ENCODE assay signal across 1 cellular context in the genomic region with DNA sequence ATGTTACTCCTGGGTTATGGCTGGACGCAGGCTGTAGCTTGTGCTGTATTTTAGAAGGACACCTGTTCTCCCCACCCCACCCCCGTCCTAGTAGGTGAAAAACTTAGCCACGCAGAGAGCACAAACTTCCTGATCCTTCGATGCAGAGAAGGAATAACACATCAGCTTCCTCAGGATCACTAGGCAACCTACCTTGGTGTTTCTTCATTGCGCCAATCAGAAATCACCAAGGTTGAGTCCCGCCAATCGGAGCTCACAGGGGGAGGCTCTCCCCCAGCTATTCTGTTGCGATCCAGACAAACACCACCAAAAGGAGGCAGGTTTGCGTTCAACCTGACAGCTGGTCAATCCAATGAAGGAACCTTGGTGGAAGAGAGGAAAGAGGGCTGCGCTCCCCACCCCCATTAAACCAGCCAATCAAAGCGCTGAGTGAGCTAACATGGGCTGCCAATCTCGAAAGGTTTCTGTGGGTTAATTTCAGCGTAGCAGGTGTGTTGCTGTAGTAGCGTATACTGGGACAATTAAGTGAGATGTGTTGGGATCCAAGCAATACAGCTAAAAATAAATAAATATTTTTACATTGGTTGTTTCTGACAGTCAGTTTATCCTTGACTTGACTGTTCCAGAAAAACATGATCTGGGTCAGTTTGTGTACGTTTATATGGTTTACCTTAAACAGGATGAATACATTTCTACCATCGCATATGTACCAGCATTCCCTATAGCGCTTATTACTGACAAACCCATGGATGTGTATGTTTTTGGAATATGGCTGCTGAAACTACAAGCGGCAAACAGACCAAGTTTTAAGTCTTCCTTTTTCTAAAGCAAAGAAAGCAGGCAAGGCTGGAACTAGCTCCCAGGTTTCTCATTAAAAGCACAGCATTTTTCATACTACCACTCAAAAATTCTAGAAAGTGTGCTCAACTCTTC.
TF ChIP-seq lines count a peak whose summit lies in the region.

A gene (minus strand): TSS at position 160 of the 933 bp plus-strand sequence. CDS start 2,316 bp downstream, outside the sequence.

TF ChIP-seq in K562, 482 proteins besides CTCF, POLR2A, EP300 and RAD21 (continued from another document and continues in another):
- TF ChIP-seq, protein P1, sequence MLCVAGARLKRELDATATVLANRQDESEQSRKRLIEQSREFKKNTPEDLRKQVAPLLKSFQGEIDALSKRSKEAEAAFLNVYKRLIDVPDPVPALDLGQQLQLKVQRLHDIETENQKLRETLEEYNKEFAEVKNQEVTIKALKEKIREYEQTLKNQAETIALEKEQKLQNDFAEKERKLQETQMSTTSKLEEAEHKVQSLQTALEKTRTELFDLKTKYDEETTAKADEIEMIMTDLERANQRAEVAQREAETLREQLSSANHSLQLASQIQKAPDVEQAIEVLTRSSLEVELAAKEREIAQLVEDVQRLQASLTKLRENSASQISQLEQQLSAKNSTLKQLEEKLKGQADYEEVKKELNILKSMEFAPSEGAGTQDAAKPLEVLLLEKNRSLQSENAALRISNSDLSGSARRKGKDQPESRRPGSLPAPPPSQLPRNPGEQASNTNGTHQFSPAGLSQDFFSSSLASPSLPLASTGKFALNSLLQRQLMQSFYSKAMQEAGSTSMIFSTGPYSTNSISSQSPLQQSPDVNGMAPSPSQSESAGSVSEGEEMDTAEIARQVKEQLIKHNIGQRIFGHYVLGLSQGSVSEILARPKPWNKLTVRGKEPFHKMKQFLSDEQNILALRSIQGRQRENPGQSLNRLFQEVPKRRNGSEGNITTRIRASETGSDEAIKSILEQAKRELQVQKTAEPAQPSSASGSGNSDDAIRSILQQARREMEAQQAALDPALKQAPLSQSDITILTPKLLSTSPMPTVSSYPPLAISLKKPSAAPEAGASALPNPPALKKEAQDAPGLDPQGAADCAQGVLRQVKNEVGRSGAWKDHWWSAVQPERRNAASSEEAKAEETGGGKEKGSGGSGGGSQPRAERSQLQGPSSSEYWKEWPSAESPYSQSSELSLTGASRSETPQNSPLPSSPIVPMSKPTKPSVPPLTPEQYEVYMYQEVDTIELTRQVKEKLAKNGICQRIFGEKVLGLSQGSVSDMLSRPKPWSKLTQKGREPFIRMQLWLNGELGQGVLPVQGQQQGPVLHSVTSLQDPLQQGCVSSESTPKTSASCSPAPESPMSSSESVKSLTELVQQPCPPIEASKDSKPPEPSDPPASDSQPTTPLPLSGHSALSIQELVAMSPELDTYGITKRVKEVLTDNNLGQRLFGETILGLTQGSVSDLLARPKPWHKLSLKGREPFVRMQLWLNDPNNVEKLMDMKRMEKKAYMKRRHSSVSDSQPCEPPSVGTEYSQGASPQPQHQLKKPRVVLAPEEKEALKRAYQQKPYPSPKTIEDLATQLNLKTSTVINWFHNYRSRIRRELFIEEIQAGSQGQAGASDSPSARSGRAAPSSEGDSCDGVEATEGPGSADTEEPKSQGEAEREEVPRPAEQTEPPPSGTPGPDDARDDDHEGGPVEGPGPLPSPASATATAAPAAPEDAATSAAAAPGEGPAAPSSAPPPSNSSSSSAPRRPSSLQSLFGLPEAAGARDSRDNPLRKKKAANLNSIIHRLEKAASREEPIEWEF (CRISPR knock-in tag; IDR thresholded peaks at IDR 0.05) = no peak
- no peak for TF ChIP-seq PCBP1 (IDR thresholded peaks at IDR 0.05; ENCODE audit: low read depth, low read length, poor library complexity, severe bottlenecking)
- no peak for TF ChIP-seq TBL1XR1 (IDR thresholded peaks at IDR 0.05; ENCODE audit: low read length in 2 of 2)
- no peak for TF ChIP-seq PYGO2 (tag; IDR thresholded peaks at IDR 0.05)
- TF ChIP-seq, protein P2, sequence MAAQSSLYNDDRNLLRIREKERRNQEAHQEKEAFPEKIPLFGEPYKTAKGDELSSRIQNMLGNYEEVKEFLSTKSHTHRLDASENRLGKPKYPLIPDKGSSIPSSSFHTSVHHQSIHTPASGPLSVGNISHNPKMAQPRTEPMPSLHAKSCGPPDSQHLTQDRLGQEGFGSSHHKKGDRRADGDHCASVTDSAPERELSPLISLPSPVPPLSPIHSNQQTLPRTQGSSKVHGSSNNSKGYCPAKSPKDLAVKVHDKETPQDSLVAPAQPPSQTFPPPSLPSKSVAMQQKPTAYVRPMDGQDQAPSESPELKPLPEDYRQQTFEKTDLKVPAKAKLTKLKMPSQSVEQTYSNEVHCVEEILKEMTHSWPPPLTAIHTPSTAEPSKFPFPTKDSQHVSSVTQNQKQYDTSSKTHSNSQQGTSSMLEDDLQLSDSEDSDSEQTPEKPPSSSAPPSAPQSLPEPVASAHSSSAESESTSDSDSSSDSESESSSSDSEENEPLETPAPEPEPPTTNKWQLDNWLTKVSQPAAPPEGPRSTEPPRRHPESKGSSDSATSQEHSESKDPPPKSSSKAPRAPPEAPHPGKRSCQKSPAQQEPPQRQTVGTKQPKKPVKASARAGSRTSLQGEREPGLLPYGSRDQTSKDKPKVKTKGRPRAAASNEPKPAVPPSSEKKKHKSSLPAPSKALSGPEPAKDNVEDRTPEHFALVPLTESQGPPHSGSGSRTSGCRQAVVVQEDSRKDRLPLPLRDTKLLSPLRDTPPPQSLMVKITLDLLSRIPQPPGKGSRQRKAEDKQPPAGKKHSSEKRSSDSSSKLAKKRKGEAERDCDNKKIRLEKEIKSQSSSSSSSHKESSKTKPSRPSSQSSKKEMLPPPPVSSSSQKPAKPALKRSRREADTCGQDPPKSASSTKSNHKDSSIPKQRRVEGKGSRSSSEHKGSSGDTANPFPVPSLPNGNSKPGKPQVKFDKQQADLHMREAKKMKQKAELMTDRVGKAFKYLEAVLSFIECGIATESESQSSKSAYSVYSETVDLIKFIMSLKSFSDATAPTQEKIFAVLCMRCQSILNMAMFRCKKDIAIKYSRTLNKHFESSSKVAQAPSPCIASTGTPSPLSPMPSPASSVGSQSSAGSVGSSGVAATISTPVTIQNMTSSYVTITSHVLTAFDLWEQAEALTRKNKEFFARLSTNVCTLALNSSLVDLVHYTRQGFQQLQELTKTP (IDR thresholded peaks at IDR 0.05; ENCODE audit: low read depth in 1 of 2, partially characterized antibody in 2 of 2) = peak in 1 of 2 experiments; percentile 21
- peak; percentile 18; the same call in 1 of the 2 replicates for TF ChIP-seq RAD51 (IDR thresholded peaks at IDR 0.05; ENCODE audit: borderline replicate concordance, low read depth)
- peak; percentile 26 for TF ChIP-seq L3MBTL2 (IDR thresholded peaks at IDR 0.05)
- no peak for TF ChIP-seq ZNF165 (CRISPR knock-in tag; IDR thresholded peaks at IDR 0.05; ENCODE audit: borderline replicate concordance)
- no peak for TF ChIP-seq FOXJ3 (CRISPR knock-in tag; IDR thresholded peaks at IDR 0.05)
- TF ChIP-seq, protein P3, sequence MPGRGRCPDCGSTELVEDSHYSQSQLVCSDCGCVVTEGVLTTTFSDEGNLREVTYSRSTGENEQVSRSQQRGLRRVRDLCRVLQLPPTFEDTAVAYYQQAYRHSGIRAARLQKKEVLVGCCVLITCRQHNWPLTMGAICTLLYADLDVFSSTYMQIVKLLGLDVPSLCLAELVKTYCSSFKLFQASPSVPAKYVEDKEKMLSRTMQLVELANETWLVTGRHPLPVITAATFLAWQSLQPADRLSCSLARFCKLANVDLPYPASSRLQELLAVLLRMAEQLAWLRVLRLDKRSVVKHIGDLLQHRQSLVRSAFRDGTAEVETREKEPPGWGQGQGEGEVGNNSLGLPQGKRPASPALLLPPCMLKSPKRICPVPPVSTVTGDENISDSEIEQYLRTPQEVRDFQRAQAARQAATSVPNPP (IDR thresholded peaks at IDR 0.05; ENCODE audit: borderline replicate concordance, insufficient read depth, insufficient read length) = no peak
- TF ChIP-seq NCOA2 (IDR thresholded peaks at IDR 0.05; ENCODE audit: partially characterized antibody in 2 of 2) = no peak
- TF ChIP-seq GABPB2 (CRISPR knock-in tag; conservative IDR thresholded peaks at IDR 0.05) = no peak
- TF ChIP-seq RFX1 (IDR thresholded peaks at IDR 0.05) = peak; percentile 90
- 0 out of 2 replicates have a peak, but pooled peaks have one; percentile 56 for TF ChIP-seq FOXJ2 (tag; IDR thresholded peaks at IDR 0.05)
- TF ChIP-seq SNRNP70 (optimal IDR thresholded peaks at IDR 0.05; ENCODE audit: low read depth, low read length) = no peak
- no peak for TF ChIP-seq PTBP1 (IDR thresholded peaks at IDR 0.05; ENCODE audit: low read depth, low read length)
- TF ChIP-seq FOXM1 (IDR thresholded peaks at IDR 0.05; ENCODE audit: low read depth) = peak; percentile 76
- TF ChIP-seq FOXM1 (CRISPR knock-in tag; IDR thresholded peaks at IDR 0.05; ENCODE audit: low read depth) = no peak
- TF ChIP-seq, protein P4, sequence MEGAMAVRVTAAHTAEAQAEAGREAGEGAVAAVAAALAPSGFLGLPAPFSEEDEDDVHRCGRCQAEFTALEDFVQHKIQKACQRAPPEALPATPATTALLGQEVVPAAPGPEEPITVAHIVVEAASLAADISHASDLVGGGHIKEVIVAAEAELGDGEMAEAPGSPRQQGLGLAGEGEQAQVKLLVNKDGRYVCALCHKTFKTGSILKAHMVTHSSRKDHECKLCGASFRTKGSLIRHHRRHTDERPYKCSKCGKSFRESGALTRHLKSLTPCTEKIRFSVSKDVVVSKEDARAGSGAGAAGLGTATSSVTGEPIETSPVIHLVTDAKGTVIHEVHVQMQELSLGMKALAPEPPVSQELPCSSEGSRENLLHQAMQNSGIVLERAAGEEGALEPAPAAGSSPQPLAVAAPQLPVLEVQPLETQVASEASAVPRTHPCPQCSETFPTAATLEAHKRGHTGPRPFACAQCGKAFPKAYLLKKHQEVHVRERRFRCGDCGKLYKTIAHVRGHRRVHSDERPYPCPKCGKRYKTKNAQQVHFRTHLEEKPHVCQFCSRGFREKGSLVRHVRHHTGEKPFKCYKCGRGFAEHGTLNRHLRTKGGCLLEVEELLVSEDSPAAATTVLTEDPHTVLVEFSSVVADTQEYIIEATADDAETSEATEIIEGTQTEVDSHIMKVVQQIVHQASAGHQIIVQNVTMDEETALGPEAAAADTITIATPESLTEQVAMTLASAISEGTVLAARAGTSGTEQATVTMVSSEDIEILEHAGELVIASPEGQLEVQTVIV (CRISPR knock-in tag; IDR thresholded peaks at IDR 0.05; ENCODE audit: borderline replicate concordance) = no peak
- TF ChIP-seq, protein P5, sequence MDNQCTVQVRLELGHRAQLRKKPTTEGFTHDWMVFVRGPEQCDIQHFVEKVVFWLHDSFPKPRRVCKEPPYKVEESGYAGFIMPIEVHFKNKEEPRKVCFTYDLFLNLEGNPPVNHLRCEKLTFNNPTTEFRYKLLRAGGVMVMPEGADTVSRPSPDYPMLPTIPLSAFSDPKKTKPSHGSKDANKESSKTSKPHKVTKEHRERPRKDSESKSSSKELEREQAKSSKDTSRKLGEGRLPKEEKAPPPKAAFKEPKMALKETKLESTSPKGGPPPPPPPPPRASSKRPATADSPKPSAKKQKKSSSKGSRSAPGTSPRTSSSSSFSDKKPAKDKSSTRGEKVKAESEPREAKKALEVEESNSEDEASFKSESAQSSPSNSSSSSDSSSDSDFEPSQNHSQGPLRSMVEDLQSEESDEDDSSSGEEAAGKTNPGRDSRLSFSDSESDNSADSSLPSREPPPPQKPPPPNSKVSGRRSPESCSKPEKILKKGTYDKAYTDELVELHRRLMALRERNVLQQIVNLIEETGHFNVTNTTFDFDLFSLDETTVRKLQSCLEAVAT (IDR thresholded peaks at IDR 0.05) = peak in 1 of 2 experiments; percentile 30; a peak in 1 of 4 replicates
- no peak for TF ChIP-seq SMAD4 (CRISPR knock-in tag; conservative IDR thresholded peaks at IDR 0.05)
- TF ChIP-seq ZNF780A (CRISPR knock-in tag; IDR thresholded peaks at IDR 0.05) = no peak
- TF ChIP-seq TAL1 (IDR thresholded peaks at IDR 0.05) = no peak
- TF ChIP-seq, protein P6, sequence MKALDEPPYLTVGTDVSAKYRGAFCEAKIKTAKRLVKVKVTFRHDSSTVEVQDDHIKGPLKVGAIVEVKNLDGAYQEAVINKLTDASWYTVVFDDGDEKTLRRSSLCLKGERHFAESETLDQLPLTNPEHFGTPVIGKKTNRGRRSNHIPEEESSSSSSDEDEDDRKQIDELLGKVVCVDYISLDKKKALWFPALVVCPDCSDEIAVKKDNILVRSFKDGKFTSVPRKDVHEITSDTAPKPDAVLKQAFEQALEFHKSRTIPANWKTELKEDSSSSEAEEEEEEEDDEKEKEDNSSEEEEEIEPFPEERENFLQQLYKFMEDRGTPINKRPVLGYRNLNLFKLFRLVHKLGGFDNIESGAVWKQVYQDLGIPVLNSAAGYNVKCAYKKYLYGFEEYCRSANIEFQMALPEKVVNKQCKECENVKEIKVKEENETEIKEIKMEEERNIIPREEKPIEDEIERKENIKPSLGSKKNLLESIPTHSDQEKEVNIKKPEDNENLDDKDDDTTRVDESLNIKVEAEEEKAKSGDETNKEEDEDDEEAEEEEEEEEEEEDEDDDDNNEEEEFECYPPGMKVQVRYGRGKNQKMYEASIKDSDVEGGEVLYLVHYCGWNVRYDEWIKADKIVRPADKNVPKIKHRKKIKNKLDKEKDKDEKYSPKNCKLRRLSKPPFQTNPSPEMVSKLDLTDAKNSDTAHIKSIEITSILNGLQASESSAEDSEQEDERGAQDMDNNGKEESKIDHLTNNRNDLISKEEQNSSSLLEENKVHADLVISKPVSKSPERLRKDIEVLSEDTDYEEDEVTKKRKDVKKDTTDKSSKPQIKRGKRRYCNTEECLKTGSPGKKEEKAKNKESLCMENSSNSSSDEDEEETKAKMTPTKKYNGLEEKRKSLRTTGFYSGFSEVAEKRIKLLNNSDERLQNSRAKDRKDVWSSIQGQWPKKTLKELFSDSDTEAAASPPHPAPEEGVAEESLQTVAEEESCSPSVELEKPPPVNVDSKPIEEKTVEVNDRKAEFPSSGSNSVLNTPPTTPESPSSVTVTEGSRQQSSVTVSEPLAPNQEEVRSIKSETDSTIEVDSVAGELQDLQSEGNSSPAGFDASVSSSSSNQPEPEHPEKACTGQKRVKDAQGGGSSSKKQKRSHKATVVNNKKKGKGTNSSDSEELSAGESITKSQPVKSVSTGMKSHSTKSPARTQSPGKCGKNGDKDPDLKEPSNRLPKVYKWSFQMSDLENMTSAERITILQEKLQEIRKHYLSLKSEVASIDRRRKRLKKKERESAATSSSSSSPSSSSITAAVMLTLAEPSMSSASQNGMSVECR (CRISPR knock-in tag; IDR thresholded peaks at IDR 0.05) = peak; percentile 57; the same call in 1 of the 2 replicates
- peak; percentile 94 for TF ChIP-seq FOS (IDR thresholded peaks at IDR 0.05; ENCODE audit: extremely low read depth, insufficient read length)
- TF ChIP-seq ZNF12 (CRISPR knock-in tag; IDR thresholded peaks at IDR 0.05) = no peak
- TF ChIP-seq, protein P7, sequence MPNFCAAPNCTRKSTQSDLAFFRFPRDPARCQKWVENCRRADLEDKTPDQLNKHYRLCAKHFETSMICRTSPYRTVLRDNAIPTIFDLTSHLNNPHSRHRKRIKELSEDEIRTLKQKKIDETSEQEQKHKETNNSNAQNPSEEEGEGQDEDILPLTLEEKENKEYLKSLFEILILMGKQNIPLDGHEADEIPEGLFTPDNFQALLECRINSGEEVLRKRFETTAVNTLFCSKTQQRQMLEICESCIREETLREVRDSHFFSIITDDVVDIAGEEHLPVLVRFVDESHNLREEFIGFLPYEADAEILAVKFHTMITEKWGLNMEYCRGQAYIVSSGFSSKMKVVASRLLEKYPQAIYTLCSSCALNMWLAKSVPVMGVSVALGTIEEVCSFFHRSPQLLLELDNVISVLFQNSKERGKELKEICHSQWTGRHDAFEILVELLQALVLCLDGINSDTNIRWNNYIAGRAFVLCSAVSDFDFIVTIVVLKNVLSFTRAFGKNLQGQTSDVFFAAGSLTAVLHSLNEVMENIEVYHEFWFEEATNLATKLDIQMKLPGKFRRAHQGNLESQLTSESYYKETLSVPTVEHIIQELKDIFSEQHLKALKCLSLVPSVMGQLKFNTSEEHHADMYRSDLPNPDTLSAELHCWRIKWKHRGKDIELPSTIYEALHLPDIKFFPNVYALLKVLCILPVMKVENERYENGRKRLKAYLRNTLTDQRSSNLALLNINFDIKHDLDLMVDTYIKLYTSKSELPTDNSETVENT (CRISPR knock-in tag; IDR thresholded peaks at IDR 0.05) = no peak
- peak; percentile 69; the same call in 1 of the 2 replicates for TF ChIP-seq ZNF766 (CRISPR knock-in tag; conservative IDR thresholded peaks at IDR 0.05)
- no peak for TF ChIP-seq TCF7 (IDR thresholded peaks at IDR 0.05; ENCODE audit: borderline replicate concordance)
- peak; percentile 39 for TF ChIP-seq TAF9B (IDR thresholded peaks at IDR 0.05; ENCODE audit: partially characterized antibody)
